Comparison of ENCODE assay signal across 17 cellular contexts in genomic region chr21:42665484-42665883, GRCh38. TPM values are rescaled to one million over a fixed set of nuclear protein-coding genes. Genes with fewer than 3 reads are reported as not detected.
DNase-seq lines count a peak whose midpoint lies in the region; ATAC-seq and TF ChIP-seq lines count a peak whose summit lies in the region.
"Had no signal": no experiment of that assay in that cellular context is flagged by ENCODE, and none has a peak within 500 bp of the region (broad histone marks: within the 10 kb centered on the region; RNA-seq: fewer than 3 reads in every experiment).

No MANE protein-coding gene starts in this region.

- no peak for DNase-seq in activated naive CD8-positive, alpha-beta T cell treated with anti-CD3 and anti-CD28 coated beads, Interleukin-2, amount 10 ng/mL, durations not matched to agents 7 days and 5 days
- no peak for DNase-seq in activated naive CD8-positive, alpha-beta T cell treated with anti-CD3 and anti-CD28 coated beads, Interleukin-2, amount 50 U/mL, for 24 hours
- no peak for DNase-seq in sciatic nerve (ENCODE audit: low spot score)
- no peak for DNase-seq in CD1c-positive myeloid dendritic cell (ENCODE audit: extremely low spot score)
- no peak for DNase-seq in gastrocnemius medialis
- DNase-seq in ureter (ENCODE audit: low spot score): no peak
- DNase-seq in DMS153 (lab: John Stamatoyannopoulos, UW): no peak
- DNase-seq: DMS79, HCEC 1CT, IMR-90, NCI-H187 treated with DMSO at 0.1 percent for 48 hours had no signal

- H3K9me3 Mint-ChIP-seq in activated naive CD8-positive, alpha-beta T cell treated with anti-CD3 and anti-CD28 coated beads, Interleukin-2, amount 10 ng/mL, durations not matched to agents 7 days and 5 days: no peaks in the 10 kb centered on the region
- H3K9me3 Mint-ChIP-seq in activated naive CD8-positive, alpha-beta T cell treated with anti-CD3 and anti-CD28 coated beads, Interleukin-2, amount 50 U/mL, for 24 hours: no peaks in the 10 kb centered on the region

- in situ Hi-C loops in gastrocnemius medialis (cut with MboI; ENCODE audit: low sequenced_read_pairs in 4 of 4): no loop called here

- no peak overlapping the region for H3K4me3 ChIP-seq in gastrocnemius medialis
- H3K4me3 ChIP-seq: GM12878 had no signal

- intact Hi-C loops in sciatic nerve (cut with DNase I): no loop called here
- intact Hi-C loops in gastrocnemius medialis (cut with DNase I; ENCODE audit: low total_unique reads): no loop called here

- ATAC-seq in activated naive CD8-positive, alpha-beta T cell treated with anti-CD3 and anti-CD28 coated beads, Interleukin-2, amount 10 ng/mL, durations not matched to agents 7 days and 5 days (ENCODE audit: low read depth): no peak
- ATAC-seq in activated naive CD8-positive, alpha-beta T cell treated with anti-CD3 and anti-CD28 coated beads, Interleukin-2, amount 50 U/mL, for 24 hours: no peak
- peak; percentile 4 for ATAC-seq in sciatic nerve
- ATAC-seq in gastrocnemius medialis: no peak
- ATAC-seq: Panc1 had no signal

- H3K27me3 Mint-ChIP-seq in activated naive CD8-positive, alpha-beta T cell treated with anti-CD3 and anti-CD28 coated beads, Interleukin-2, amount 10 ng/mL, durations not matched to agents 7 days and 5 days: no peaks in the 10 kb centered on the region
- no peaks in the 10 kb centered on the region for H3K27me3 Mint-ChIP-seq in activated naive CD8-positive, alpha-beta T cell treated with anti-CD3 and anti-CD28 coated beads, Interleukin-2, amount 50 U/mL, for 24 hours

- H3K9me3 ChIP-seq in gastrocnemius medialis: no peaks in the 10 kb centered on the region

- H3K36me3 Mint-ChIP-seq in activated naive CD8-positive, alpha-beta T cell treated with anti-CD3 and anti-CD28 coated beads, Interleukin-2, amount 10 ng/mL, durations not matched to agents 7 days and 5 days: no peaks in the 10 kb centered on the region
- no peaks in the 10 kb centered on the region for H3K36me3 Mint-ChIP-seq in activated naive CD8-positive, alpha-beta T cell treated with anti-CD3 and anti-CD28 coated beads, Interleukin-2, amount 50 U/mL, for 24 hours (ENCODE audit: low read depth)
- H3K36me3 Mint-ChIP-seq: CD14-positive monocyte had no signal

- H3K27me3 ChIP-seq in layer of hippocampus (ENCODE audit: control insufficient read depth, insufficient read depth, low read length): no peaks in the 10 kb centered on the region
- H3K27me3 ChIP-seq in gastrocnemius medialis: peaks cover 10 to 16% (median 13%) of the 10 kb centered on the region in 3 donors

- no peaks in the 10 kb centered on the region for H3K4me1 ChIP-seq in gastrocnemius medialis

- no peak for TF ChIP-seq POLR2A in gastrocnemius medialis (IDR thresholded peaks at IDR 0.05)

- H3K27ac ChIP-seq in layer of hippocampus (ENCODE audit: low read depth, low read length): peak overlapping the region; percentile 84
- H3K27ac ChIP-seq in gastrocnemius medialis: no peak overlapping the region

- H3K27ac Mint-ChIP-seq in activated naive CD8-positive, alpha-beta T cell treated with anti-CD3 and anti-CD28 coated beads, Interleukin-2, amount 10 ng/mL, durations not matched to agents 7 days and 5 days: peak overlapping the region; percentile 36
- no peak overlapping the region for H3K27ac Mint-ChIP-seq in activated naive CD8-positive, alpha-beta T cell treated with anti-CD3 and anti-CD28 coated beads, Interleukin-2, amount 50 U/mL, for 24 hours
- H3K27ac Mint-ChIP-seq: CD14-positive monocyte had no signal

- no peak overlapping the region for H3K4me3 Mint-ChIP-seq in activated naive CD8-positive, alpha-beta T cell treated with anti-CD3 and anti-CD28 coated beads, Interleukin-2, amount 10 ng/mL, durations not matched to agents 7 days and 5 days
- no peak overlapping the region for H3K4me3 Mint-ChIP-seq in activated naive CD8-positive, alpha-beta T cell treated with anti-CD3 and anti-CD28 coated beads, Interleukin-2, amount 50 U/mL, for 24 hours
- H3K4me3 Mint-ChIP-seq: CD14-positive monocyte had no signal

- peaks cover 9% of the 10 kb centered on the region for H3K4me1 Mint-ChIP-seq in activated naive CD8-positive, alpha-beta T cell treated with anti-CD3 and anti-CD28 coated beads, Interleukin-2, amount 10 ng/mL, durations not matched to agents 7 days and 5 days
- no peaks in the 10 kb centered on the region for H3K4me1 Mint-ChIP-seq in activated naive CD8-positive, alpha-beta T cell treated with anti-CD3 and anti-CD28 coated beads, Interleukin-2, amount 50 U/mL, for 24 hours
- H3K4me1 Mint-ChIP-seq: CD14-positive monocyte had no signal

- TF ChIP-seq CTCF in gastrocnemius medialis (IDR thresholded peaks at IDR 0.05 in 4 of 5, conservative IDR thresholded peaks at IDR 0.05 in 1 of 5): no peak

- H3K36me3 ChIP-seq in gastrocnemius medialis: no peaks in the 10 kb centered on the region

- POLR2A ChIA-PET in activated naive CD8-positive, alpha-beta T cell treated with anti-CD3 and anti-CD28 coated beads, Interleukin-2, amount 10 ng/mL, durations not matched to agents 7 days and 5 days (lab: Charles Lee): interaction anchor here (0.9 kb wide), 1 partner anchor 9 kb away, joined by 4 read pairs; no protein-coding TSS in a partner anchor

RNA-seq across cellular contexts. Expression of gene PDE9A, which starts 12.1 kb away (rescaled TPM):
- total RNA-seq in activated naive CD8-positive, alpha-beta T cell treated with anti-CD3 and anti-CD28 coated beads, Interleukin-2, amount 10 ng/mL, durations not matched to agents 7 days and 5 days: 1 to 10 TPM; 7.5 to 9.5 TPM
- 32.6 TPM for total RNA-seq in sciatic nerve
- total RNA-seq in gastrocnemius medialis: 1 to 10 TPM; 1.4 to 4.5 (median 1.8) TPM
- total RNA-seq in ureter: 26.1 TPM
- total RNA-seq: A172, LHCN-M2 had no signal
